Comparison of ENCODE assay signal across 8 cellular contexts in the genomic region with DNA sequence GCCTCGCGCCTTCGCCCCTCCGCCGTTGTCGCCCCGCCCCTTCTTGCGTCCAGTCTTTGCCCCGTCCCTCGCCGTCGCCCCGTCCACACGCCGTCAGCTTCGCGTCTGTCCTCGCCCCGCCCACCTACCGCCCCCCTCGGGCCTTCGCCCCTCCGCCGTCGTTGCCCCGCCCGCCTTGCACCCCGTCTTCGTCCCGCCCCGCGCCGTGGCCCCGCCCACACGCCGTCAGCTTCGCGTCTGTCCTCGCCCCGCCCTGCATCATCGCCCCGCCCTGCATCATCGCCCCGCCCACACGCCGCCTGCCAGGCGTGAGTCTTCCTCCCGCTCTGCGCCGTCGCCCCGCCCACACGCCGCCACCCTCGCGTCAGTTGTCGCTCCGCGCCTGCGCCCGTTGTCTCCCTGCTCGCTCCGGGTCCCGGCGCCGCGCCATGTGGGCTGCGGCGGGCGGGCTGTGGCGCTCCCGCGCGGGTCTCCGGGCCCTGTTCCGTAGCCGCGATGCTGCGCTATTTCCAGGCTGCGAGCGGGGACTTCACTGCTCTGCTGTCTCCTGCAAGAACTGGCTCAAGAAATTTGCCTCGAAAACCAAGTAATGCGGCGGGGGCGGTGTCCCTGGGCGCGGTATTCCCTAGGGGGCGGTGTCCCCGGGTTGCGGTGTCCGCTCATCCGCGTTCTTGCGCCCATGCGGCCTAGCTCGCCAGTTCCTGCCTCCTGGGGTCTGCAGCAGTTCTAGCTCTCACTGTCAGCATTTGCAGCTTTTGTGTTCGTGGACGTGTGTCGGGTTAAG. TPM values are rescaled to one million over a fixed set of nuclear protein-coding genes. Genes with fewer than 3 reads are reported as not detected.
DNase-seq lines count a peak whose midpoint lies in the region; ATAC-seq and TF ChIP-seq lines count a peak whose summit lies in the region.

RBFA (plus strand) TSS at position 367 of the 784 bp plus-strand sequence; CDS start at position 429, 62 bp downstream.

- peak; percentile 25 for TF ChIP-seq RAD21 in IMR-90 (IDR thresholded peaks at IDR 0.05; ENCODE audit: low read length)

- H3K4me3 ChIP-seq in IMR-90 (ENCODE audit: insufficient read depth, low read depth, low read length) (peak within 1 kb of the TSS; percentile 66), OCI-LY7 (ENCODE audit: low read depth, low read length, poor library complexity, severe bottlenecking) (peak within 1 kb of the TSS; percentile 73)

- POLR2A ChIA-PET in IMR-90 (lab: Charles Lee; ENCODE audit: unreplicated experiment): interaction anchor here (0.6 to 0.7 kb wide), 2 partner anchors 70 to 76 kb away, joined by 3 to 9 read pairs; partner anchors contain the start of gene HSBP1L1
- POLR2A ChIA-PET in OCI-LY7 (lab: Charles Lee): no interaction called here

- BruUV-seq in IMR-90 (replicated peaks; lab: Mats Ljungman, UMichigan): no TSS peak
- BruUV-seq in OCI-LY7 (replicated peaks; lab: Mats Ljungman, UMichigan): no TSS peak

- peak within 1 kb of the TSS; percentile 35 for H3K18ac ChIP-seq in IMR-90 (ENCODE audit: low read depth, low read length)

- peak within 1 kb of the TSS; percentile 97 for H3K9ac ChIP-seq in IMR-90 (ENCODE audit: low read depth, low read length)

- no peaks in the 10 kb centered on the region for H3K27me3 ChIP-seq in IMR-90 (ENCODE audit: control insufficient read depth, insufficient read depth, low read length)

- peaks cover 11% of the 10 kb centered on the region for H3K9me1 ChIP-seq in IMR-90 (ENCODE audit: insufficient read depth, low read length)

- in situ Hi-C loops in IMR-90 (cut with MboI; ENCODE audit: low sequenced_read_pairs): no loop called here

- H2AFZ ChIP-seq in IMR-90 (replicated peaks; ENCODE audit: low read length, poor library complexity): peak within 1 kb of the TSS; percentile 96
- peak within 1 kb of the TSS; percentile 78; the same call in 1 of the 2 replicates for H2AFZ ChIP-seq in OCI-LY7 (ENCODE audit: low read length)

- WGBS in IMR-90 (ENCODE audit: extremely low coverage in 2 of 2, insufficient read length in 1 of 2), 2 experiments: 0% methylated on average over 52 of the region's 99 CpGs; no CpG with 5 or more reads in 1 of the 2 experiments

- H3K23ac ChIP-seq in IMR-90 (ENCODE audit: low read depth, low read length): peak within 1 kb of the TSS; percentile 95

- no peak within 1 kb of the TSS for H2BK15ac ChIP-seq in IMR-90 (ENCODE audit: low read depth, low read length)

- H4K5ac ChIP-seq in IMR-90 (ENCODE audit: low read depth, low read length): peak within 1 kb of the TSS; percentile 28; the same call in 1 of the 2 replicates

- H3K9me3 ChIP-seq in IMR-90 (ENCODE audit: control insufficient read depth, insufficient read depth, low read length) (no peaks in the 10 kb centered on the region), OCI-LY7 (ENCODE audit: low read length) (no peaks in the 10 kb centered on the region)

- ATAC-seq in GM21528 (IDR thresholded peaks at IDR 0.05; ENCODE audit: low FRiP score, unreplicated experiment): peak; percentile 73
- ATAC-seq in IMR-90 (ENCODE audit: low read depth): peak; percentile 87

- peak; percentile 73; the same call in 1 of the 2 replicates for TF ChIP-seq POLR2A in IMR-90 (IDR thresholded peaks at IDR 0.05; ENCODE audit: low read depth, low read length)

- H2BK120ac ChIP-seq in IMR-90 (ENCODE audit: low read depth, low read length): peak within 1 kb of the TSS; percentile 11; the same call in 1 of the 2 replicates

- H2AK5ac ChIP-seq in IMR-90 (ENCODE audit: low read depth, low read length): peak within 1 kb of the TSS; percentile 80; the same call in 1 of the 2 replicates

- DNase-seq in DMS 273 treated with DMSO at 0.1 percent for 48 hours (lab: John Stamatoyannopoulos, UW) (peak; percentile 92), IMR-90 (peak; percentile 98), OCI-LY7 (ENCODE audit: low spot score) (peak; percentile 89), activated T-cell treated with anti-CD3 and anti-CD28 coated beads for 24 hours (ENCODE audit: low read depth) (peak; percentile 99), epithelial cell of prostate (ENCODE audit: low read depth, low spot score) (peak; percentile 83), mucosa of gallbladder (ENCODE audit: low spot score) (peak; percentile 100)
- DNase-seq in stimulated activated CD8-positive, alpha-beta memory T cell treated with anti-CD3 and anti-CD28 coated beads, Interleukin-4, amount 100 ng/mL, for 4 hours (ENCODE audit: low read depth in 2 of 2, low spot score in 1 of 2): peak; percentile 100

- peak within 1 kb of the TSS; percentile 74 for H3K4ac ChIP-seq in IMR-90 (ENCODE audit: low read depth, low read length)

- H3K4me2 ChIP-seq in IMR-90 (ENCODE audit: low read depth, low read length) (peak within 1 kb of the TSS; percentile 95), OCI-LY7 (ENCODE audit: low read length) (peak within 1 kb of the TSS; percentile 89)

- peak within 1 kb of the TSS; percentile 96 for H2AK9ac ChIP-seq in IMR-90 (replicated peaks; ENCODE audit: low read depth, low read length, poor library complexity)

- H3K79me2 ChIP-seq in OCI-LY7 (ENCODE audit: insufficient read depth, low read depth, low read length): peaks cover 14% of the 10 kb centered on the region

- no peak within 1 kb of the TSS for H2BK20ac ChIP-seq in IMR-90 (ENCODE audit: low read depth, low read length)

- H3K36me3 ChIP-seq in IMR-90 (ENCODE audit: control insufficient read depth, insufficient read depth, low read length): peaks cover 8% of the 10 kb centered on the region
- 0 out of 2 replicates have a peak, but pooled peaks cover 15% of the 10 kb centered on the region for H3K36me3 ChIP-seq in OCI-LY7 (ENCODE audit: insufficient read depth, low read length)

- H4K91ac ChIP-seq in IMR-90 (ENCODE audit: insufficient read depth, low read depth, low read length): peak within 1 kb of the TSS; percentile 78

- H2BK5ac ChIP-seq in IMR-90 (ENCODE audit: low read depth, low read length, poor library complexity, severe bottlenecking): peak within 1 kb of the TSS; percentile 78

- H3K14ac ChIP-seq in IMR-90 (replicated peaks; ENCODE audit: low read depth, low read length): peak within 1 kb of the TSS; percentile 77

- CTCF ChIA-PET in IMR-90 (lab: Yijun Ruan, JAX) (no interaction called here), OCI-LY7 (lab: Charles Lee; ENCODE audit: unreplicated experiment) (interaction anchor here (0.6 to 0.7 kb wide), 4 partner anchors 51 to 172 kb away, joined by 3 to 10 read pairs (median 4); no protein-coding TSS in a partner anchor)

- TF ChIP-seq CTCF in IMR-90 (conservative IDR thresholded peaks at IDR 0.05; ENCODE audit: low read depth, low read length): peak; percentile 45
- peak; percentile 43; the same call in 1 of the 2 replicates for TF ChIP-seq CTCF in OCI-LY7 (conservative IDR thresholded peaks at IDR 0.05; ENCODE audit: low read length)

- peak within 1 kb of the TSS; percentile 62 to 94 for H4K8ac ChIP-seq in IMR-90 (ENCODE audit: low read depth in 2 of 2, low read length in 2 of 2)

- H3K27ac ChIP-seq in IMR-90 (ENCODE audit: insufficient read depth, low read length): peak within 1 kb of the TSS; percentile 74
- H3K27ac ChIP-seq in OCI-LY7 (ENCODE audit: low read depth, low read length, poor library complexity, severe bottlenecking): peak within 1 kb of the TSS; percentile 54
- peak within 1 kb of the TSS; percentile 60 for H3K27ac ChIP-seq in epithelial cell of prostate

- dilution Hi-C loops in IMR-90 (cut with HindIII; ENCODE audit: low sequenced_read_pairs, unreplicated experiment): no loop called here

- H4K20me1 ChIP-seq in IMR-90 (ENCODE audit: insufficient read depth, low read length): no peaks in the 10 kb centered on the region
- peaks cover 7% of the 10 kb centered on the region; the same call in 1 of the 2 replicates for H4K20me1 ChIP-seq in OCI-LY7 (ENCODE audit: insufficient read depth, low read length)

- H3K4me1 ChIP-seq in IMR-90 (ENCODE audit: control insufficient read depth, insufficient read depth, low read length): peaks cover 3% of the 10 kb centered on the region; the same call in 1 of the 2 replicates
- peaks cover 19% of the 10 kb centered on the region for H3K4me1 ChIP-seq in OCI-LY7 (ENCODE audit: insufficient read depth, low read length, poor library complexity, severe bottlenecking)

- peak within 1 kb of the TSS; percentile 93 for H3K56ac ChIP-seq in IMR-90 (ENCODE audit: extremely low read depth, insufficient read depth, low read length)

- no peaks in the 10 kb centered on the region for H3K9me2 ChIP-seq in OCI-LY7 (ENCODE audit: insufficient read depth, low read length)

- intact Hi-C loops in IMR-90 (cut with micrococcal nuclease) (loop anchor here (1.0 to 10.0 kb wide), 4 partner anchors 46 to 339 kb away; partner anchors contain the start of gene TXNL4A), OCI-LY7 (cut with micrococcal nuclease; ENCODE audit: unreplicated experiment) (loop anchor here (2.0 to 5.0 kb wide), 3 partner anchors 73 to 511 kb away; partner anchors contain the start of genes ADNP2 and CTDP1)

- H3K79me1 ChIP-seq in IMR-90 (ENCODE audit: low read depth in 1 of 2, low read length in 2 of 2): peaks cover 20 to 39% of the 10 kb centered on the region in 2 experiments

TF ChIP-seq in IMR-90, 13 proteins besides CTCF, POLR2A, EP300 and RAD21 (continues in another document):
- TF ChIP-seq MXI1 (IDR thresholded peaks at IDR 0.05; ENCODE audit: borderline replicate concordance, low read depth, low read length): peak; percentile 95
- TF ChIP-seq FOS (IDR thresholded peaks at IDR 0.05; ENCODE audit: low read depth, low read length): no peak
- TF ChIP-seq RCOR1 (IDR thresholded peaks at IDR 0.05; ENCODE audit: insufficient replicate concordance, low read length): no peak
- no peak for TF ChIP-seq CHD1 (IDR thresholded peaks at IDR 0.05; ENCODE audit: low read depth, low read length)
- no peak for TF ChIP-seq NFE2L2 (IDR thresholded peaks at IDR 0.05; ENCODE audit: low read depth, low read length)
- no peak for TF ChIP-seq RFX5 (IDR thresholded peaks at IDR 0.05; ENCODE audit: low read depth, low read length)
- TF ChIP-seq, protein P1, sequence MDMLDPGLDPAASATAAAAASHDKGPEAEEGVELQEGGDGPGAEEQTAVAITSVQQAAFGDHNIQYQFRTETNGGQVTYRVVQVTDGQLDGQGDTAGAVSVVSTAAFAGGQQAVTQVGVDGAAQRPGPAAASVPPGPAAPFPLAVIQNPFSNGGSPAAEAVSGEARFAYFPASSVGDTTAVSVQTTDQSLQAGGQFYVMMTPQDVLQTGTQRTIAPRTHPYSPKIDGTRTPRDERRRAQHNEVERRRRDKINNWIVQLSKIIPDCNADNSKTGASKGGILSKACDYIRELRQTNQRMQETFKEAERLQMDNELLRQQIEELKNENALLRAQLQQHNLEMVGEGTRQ (IDR thresholded peaks at IDR 0.05; ENCODE audit: low read depth, low read length): peak; percentile 23; the same call in 1 of the 2 replicates
- TF ChIP-seq MAZ (IDR thresholded peaks at IDR 0.05; ENCODE audit: borderline replicate concordance, low read depth, low read length): peak; percentile 93

RNA-seq across cellular contexts. Expression of gene RBFA, which starts in this region (rescaled TPM):
- 21.0 and 25.0 TPM in 2 replicates for total RNA-seq in IMR-90 (2012; rRNA removed)
- polyA plus RNA-seq in IMR-90 (2012; rRNA removed): 37.8 and 38.0 TPM in 2 replicates
- 25.3 and 38.3 TPM in 2 replicates for polyA plus RNA-seq in IMR-90 (2012; cell fraction: cytosol; rRNA removed)
- polyA plus RNA-seq in IMR-90 (2012; cell fraction: nucleus; rRNA removed; ENCODE audit: low replicate concordance): 32.7 and 71.5 TPM in 2 replicates
- 20.4 and 25.9 TPM in 2 replicates for total RNA-seq in OCI-LY7 (2014; rRNA removed; shearing (Covaris generic))
- 28.1 and 28.3 TPM in 2 replicates for total RNA-seq in OCI-LY7 (2022)
- 17.7 TPM for total RNA-seq in mucosa of gallbladder

Comparison
In these comparisons a context has a peak if more than half of its experiments do, and no peak if none do; other contexts are left out.
1. Peak in every context shown above with its lines: DNase-seq, ATAC-seq, H3K4me3 ChIP-seq and H3K27ac ChIP-seq.